In genomic region chr6:38080889-38081288, GRCh38 we compare ENCODE assay signal across 13 cellular contexts.
A peak's percentile ranks its signal among the peaks of the same experiment; 100 is the strongest.
DNase-seq lines count a peak whose midpoint lies in the region; ATAC-seq and TF ChIP-seq lines count a peak whose summit lies in the region.
"Had no signal": no experiment of that assay in that cellular context is flagged by ENCODE, and none has a peak within 500 bp of the region (broad histone marks: within the 10 kb centered on the region; RNA-seq: fewer than 3 reads in every experiment).

No MANE protein-coding gene starts in this region.

- intact Hi-C loops in mammary epithelial cell (cut with micrococcal nuclease): no loop called here
- intact Hi-C loops in aorta (cut with DNase I): no loop called here

- in situ Hi-C loops in mammary epithelial cell (cut with MboI; ENCODE audit: low sequenced_read_pairs in 2 of 2): no loop called here

- ATAC-seq in aorta (ENCODE audit: low FRiP score) (no peak), HG02938 (IDR thresholded peaks at IDR 0.05; ENCODE audit: unreplicated experiment) (no peak)
- ATAC-seq: activated CD8-positive, alpha-beta T cell treated with anti-CD3 and anti-CD28 coated beads for 36 hours; activated T-helper 17 cell treated with anti-CD3 and anti-CD28 coated beads, Interleukin-2, amount 50 U/mL, for 72 hours; natural killer cell had no signal

- DNase-seq in LNCaP clone FGC (ENCODE audit: low read depth) (peak; percentile 73), mammary epithelial cell (peak; percentile 62), iris pigment epithelial cell (ENCODE audit: low read depth) (peak; percentile 30), aorta (no peak), pons (ENCODE audit: low spot score) (no peak), A172 (ENCODE audit: low spot score) (no peak)
- DNase-seq: activated CD8-positive, alpha-beta T cell treated with anti-CD3 and anti-CD28 coated beads for 36 hours; natural killer cell; NCI-H2171 treated with DMSO at 0.1 percent for 48 hours had no signal

- H3K9me3 ChIP-seq in mammary epithelial cell (replicated peaks; ENCODE audit: insufficient read depth, low read length) (no peaks in the 10 kb centered on the region), aorta (ENCODE audit: control insufficient read depth, low read length) (no peaks in the 10 kb centered on the region)

- H4K20me1 ChIP-seq in mammary epithelial cell (ENCODE audit: insufficient read depth, low read length): no peaks in the 10 kb centered on the region

- CTCF ChIA-PET in mammary epithelial cell (lab: Charles Lee; ENCODE audit: low non-redundant PET): interaction anchor here (0.7 kb wide), 1 partner anchor 381 kb away, joined by 3 read pairs; no protein-coding TSS in a partner anchor

- H3K27me3 ChIP-seq in ACC112 (ENCODE audit: insufficient read depth, low read length) (no peaks in the 10 kb centered on the region), mammary epithelial cell (ENCODE audit: insufficient read depth, low read length) (no peaks in the 10 kb centered on the region), aorta (ENCODE audit: control insufficient read depth in 1 of 2, insufficient read depth in 2 of 2, low read length in 1 of 2) (no peaks in the 10 kb centered on the region)

- H3K27ac ChIP-seq in ACC112 (ENCODE audit: low read depth, low read length) (peak overlapping the region; percentile 73), mammary epithelial cell (ENCODE audit: insufficient read depth, low read depth, low read length) (no peak overlapping the region), aorta (ENCODE audit: low read depth in 1 of 2, low read length in 2 of 2) (no peak overlapping the region)
- H3K27ac ChIP-seq: SK-N-MC had no signal

- H3K4me1 ChIP-seq in ACC112 (ENCODE audit: control insufficient read depth, insufficient read depth, low read length, unreplicated experiment) (peaks cover 28% of the 10 kb centered on the region), mammary epithelial cell (ENCODE audit: insufficient read depth, low read length) (peaks cover 5% of the 10 kb centered on the region), aorta (ENCODE audit: control insufficient read depth in 1 of 2, insufficient read depth in 2 of 2, low read length in 2 of 2) (peaks cover 0 to 10% of the 10 kb centered on the region in 2 donors)

- no peak overlapping the region for H3K9ac ChIP-seq in mammary epithelial cell (ENCODE audit: insufficient read depth, low read length)

- TF ChIP-seq CTCF in LNCaP clone FGC (IDR thresholded peaks at IDR 0.05; ENCODE audit: control insufficient read depth, extremely low read depth, insufficient read depth) (no peak), mammary epithelial cell (conservative IDR thresholded peaks at IDR 0.05 in 1 of 2, IDR thresholded peaks at IDR 0.05 in 1 of 2; ENCODE audit: extremely low read depth in 1 of 2, insufficient read depth in 1 of 2, low read depth in 1 of 2, low read length in 2 of 2) (no peak)

- H3K4me3 ChIP-seq in ACC112 (ENCODE audit: low read depth, low read length) (peak overlapping the region; percentile 35; the same call in 1 of the 2 replicates), LNCaP clone FGC (ENCODE audit: low read depth, low read length) (no peak overlapping the region), mammary epithelial cell (replicated peaks in 1 of 3; ENCODE audit: insufficient read depth in 1 of 3, low read depth in 2 of 3, low read length in 3 of 3) (no peak overlapping the region), aorta (ENCODE audit: low read length in 2 of 2) (no peak overlapping the region)
- H3K4me3 ChIP-seq: SK-N-MC had no signal

- dilution Hi-C loops in mammary epithelial cell (cut with HindIII; ENCODE audit: low sequenced_read_pairs): no loop called here

- no TSS peak for BruUV-seq in mammary epithelial cell (replicated peaks; lab: Mats Ljungman, UMichigan)

- H3K79me2 ChIP-seq in ACC112 (ENCODE audit: control insufficient read depth, insufficient read depth, low read length, unreplicated experiment) (peaks cover 13% of the 10 kb centered on the region), mammary epithelial cell (ENCODE audit: insufficient read depth, low read length) (peaks cover 20% of the 10 kb centered on the region)

- H3K36me3 ChIP-seq in ACC112 (ENCODE audit: insufficient read depth, low read length) (peaks cover 11% of the 10 kb centered on the region; the same call in 1 of the 2 replicates), mammary epithelial cell (ENCODE audit: insufficient read depth, low read length) (peaks cover 2% of the 10 kb centered on the region), aorta (ENCODE audit: control insufficient read depth in 1 of 2, insufficient read depth in 2 of 2, low read length in 1 of 2) (peaks cover 0 to 3% of the 10 kb centered on the region in 2 donors)

- H2AFZ ChIP-seq in ACC112 (ENCODE audit: low read length, unreplicated experiment) (no peak overlapping the region), mammary epithelial cell (ENCODE audit: low read depth, low read length) (no peak overlapping the region)

- H3K4me2 ChIP-seq in mammary epithelial cell (ENCODE audit: insufficient read depth, low read depth, low read length): no peak overlapping the region

- 90% methylated on average over 2 of the region's 2 CpGs for WGBS in mammary epithelial cell (ENCODE audit: low coverage, missing lambda C conversion rate)
- WGBS in aorta, 2 donors: 81 to 86% methylated on average over 2 of the region's 2 CpGs

Comparison
In these comparisons a context has a peak if more than half of its experiments do, and no peak if none do; other contexts are left out.
1. DNase-seq: peak in LNCaP clone FGC (single experiment), mammary epithelial cell (single experiment) and iris pigment epithelial cell (single experiment); none in aorta (0 of 2), pons (single experiment) and A172 (single experiment).